21 cellular contexts compared by ENCODE assay signal in the genomic region with DNA sequence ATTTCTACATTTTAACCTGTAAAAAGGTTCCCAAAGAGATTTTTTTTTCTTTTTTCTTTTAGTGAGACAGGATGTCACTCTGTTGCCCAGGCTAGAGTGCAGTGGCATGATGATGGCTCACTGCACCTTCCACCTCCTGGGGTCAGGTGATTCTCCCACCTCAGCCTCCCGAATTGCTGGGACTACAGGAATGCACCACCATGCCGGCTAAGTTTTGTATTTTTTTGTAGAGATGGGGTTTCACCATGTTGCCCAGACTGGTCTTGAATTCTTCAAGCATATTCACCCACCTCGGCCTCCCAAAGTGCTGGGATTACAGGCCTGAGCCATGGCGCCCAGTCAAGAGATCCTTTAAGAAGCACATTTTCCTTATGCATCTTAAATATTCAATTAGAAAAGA. TPM values are rescaled to one million over a fixed set of nuclear protein-coding genes. Genes with fewer than 3 reads are reported as not detected.
DNase-seq lines count a peak whose midpoint lies in the region; ATAC-seq, FAIRE-seq and TF ChIP-seq lines count a peak whose summit lies in the region.
"Had no signal": no experiment of that assay in that cellular context is flagged by ENCODE, and none has a peak within 500 bp of the region (broad histone marks: within the 10 kb centered on the region; RNA-seq: fewer than 3 reads in every experiment).

No MANE protein-coding gene starts in this region.

- CTCF ChIA-PET in activated CD4-positive, alpha-beta memory T cell treated with anti-CD3 and anti-CD28 coated beads, Interleukin-2, amount 10 ng/mL, durations not matched to agents 7 days and 5 days (lab: Charles Lee), result interaction anchor here (0.6 to 6.5 kb wide), 4 partner anchors 10 to 100 kb away, joined by 4 to 44 read pairs (median 6); no protein-coding TSS in a partner anchor

- no peaks in the 10 kb centered on the region for H3K36me3 ChIP-seq in esophagus muscularis mucosa
- H3K36me3 ChIP-seq: prostate gland, thyroid gland had no signal

- ATAC-seq in HG03175 (IDR thresholded peaks at IDR 0.05; ENCODE audit: unreplicated experiment), result no peak
- ATAC-seq: HCT116 had no signal

- H3K27ac ChIP-seq in esophagus muscularis mucosa (replicated peaks in 1 of 4), result no peak overlapping the region
- H3K27ac ChIP-seq: BLaER1 treated with 17β-estradiol and CSF1 and Interleukin-3, amounts not matched to agents 10 nM and 100 nM; prostate gland; thyroid gland had no signal

- H3K9me3 Mint-ChIP-seq in T-helper 2 cell treated with Interferon-gamma antibody and Interleukin-4, amounts not matched to agents 5 μg/mL and 100 μg/mL, for 36 hours, result no peaks in the 10 kb centered on the region
- no peaks in the 10 kb centered on the region for H3K9me3 Mint-ChIP-seq in activated CD4-positive, alpha-beta memory T cell treated with anti-CD3 and anti-CD28 coated beads, Interleukin-2, amount 10 ng/mL, durations not matched to agents 7 days and 5 days
- H3K9me3 Mint-ChIP-seq in immature natural killer cell, result no peaks in the 10 kb centered on the region
- H3K9me3 Mint-ChIP-seq: nephron progenitor cell had no signal

- no peak for TF ChIP-seq EP300 in esophagus muscularis mucosa (IDR thresholded peaks at IDR 0.05)

- H3K27me3 ChIP-seq in esophagus muscularis mucosa, result no peaks in the 10 kb centered on the region
- H3K27me3 ChIP-seq: BLaER1 treated with 17β-estradiol and CSF1 and Interleukin-3, amounts not matched to agents 10 nM and 100 nM; thyroid gland had no signal

- H3K4me1 ChIP-seq in esophagus muscularis mucosa, result no peaks in the 10 kb centered on the region
- H3K4me1 ChIP-seq: prostate gland, thyroid gland had no signal

- no peak overlapping the region for H3K4me3 ChIP-seq in esophagus muscularis mucosa
- H3K4me3 ChIP-seq: BLaER1 treated with 17β-estradiol and CSF1 and Interleukin-3, amounts not matched to agents 10 nM and 100 nM; prostate gland; thyroid gland had no signal

- WGBS in esophagus muscularis mucosa, result 98% methylated on average over 4 of the region's 4 CpGs

- POLR2A ChIA-PET in activated CD4-positive, alpha-beta memory T cell treated with anti-CD3 and anti-CD28 coated beads, Interleukin-2, amount 10 ng/mL, durations not matched to agents 7 days and 5 days (lab: Charles Lee), result interaction anchor here (0.7 to 15.0 kb wide), 4 partner anchors 12 to 100 kb away, joined by 3 to 403 read pairs (median 218); partner anchors contain the start of gene RHOH

- no peak for TF ChIP-seq CTCF in esophagus muscularis mucosa (IDR thresholded peaks at IDR 0.05)

- DNase-seq in T-helper 2 cell treated with Interferon-gamma antibody and Interleukin-4, amounts not matched to agents 5 μg/mL and 100 μg/mL, for 36 hours (ENCODE audit: low spot score), result no peak
- no peak for DNase-seq in T-helper 2 cell
- DNase-seq in GM12891 (ENCODE audit: insufficient read length, low spot score), result no peak
- DNase-seq in activated CD4-positive, alpha-beta memory T cell treated with anti-CD3 and anti-CD28 coated beads, Interleukin-2, amount 10 ng/mL, durations not matched to agents 7 days and 5 days, result no peak
- DNase-seq in immature natural killer cell, result no peak
- DNase-seq in esophagus muscularis mucosa (ENCODE audit: extremely low spot score), result no peak
- no peak for DNase-seq in ureter (ENCODE audit: low spot score)
- DNase-seq: 8988T; activated CD8-positive, alpha-beta memory T cell treated with anti-CD3 and anti-CD28 coated beads, Interleukin-2, amount 50 U/mL, for 48 hours; DMS53; mammary epithelial cell; NCI-H146; NCI-H82; nephron progenitor cell; small intestine; SW 1271; thyroid gland had no signal

- intact Hi-C loops in esophagus muscularis mucosa (cut with DNase I), result no loop called here

- no peaks in the 10 kb centered on the region for H3K9me3 ChIP-seq in esophagus muscularis mucosa
- H3K9me3 ChIP-seq: prostate gland, thyroid gland had no signal

- no peaks in the 10 kb centered on the region for H3K27me3 Mint-ChIP-seq in T-helper 2 cell treated with Interferon-gamma antibody and Interleukin-4, amounts not matched to agents 5 μg/mL and 100 μg/mL, for 36 hours (ENCODE audit: low read depth)
- no peaks in the 10 kb centered on the region for H3K27me3 Mint-ChIP-seq in activated CD4-positive, alpha-beta memory T cell treated with anti-CD3 and anti-CD28 coated beads, Interleukin-2, amount 10 ng/mL, durations not matched to agents 7 days and 5 days
- H3K27me3 Mint-ChIP-seq in immature natural killer cell (ENCODE audit: low read depth in 3 of 3), result peaks cover 2 to 16% (median 4%) of the 10 kb centered on the region in 3 donors

- H3K36me3 Mint-ChIP-seq in T-helper 2 cell treated with Interferon-gamma antibody and Interleukin-4, amounts not matched to agents 5 μg/mL and 100 μg/mL, for 36 hours (ENCODE audit: low read depth), result peaks cover 76% of the 10 kb centered on the region
- H3K36me3 Mint-ChIP-seq in activated CD4-positive, alpha-beta memory T cell treated with anti-CD3 and anti-CD28 coated beads, Interleukin-2, amount 10 ng/mL, durations not matched to agents 7 days and 5 days (ENCODE audit: low read depth), result peaks cover 82% of the 10 kb centered on the region
- peaks cover 7 to 15% (median 11%) of the 10 kb centered on the region in 3 donors for H3K36me3 Mint-ChIP-seq in immature natural killer cell

- peaks cover 80% of the 10 kb centered on the region for H3K4me1 Mint-ChIP-seq in T-helper 2 cell treated with Interferon-gamma antibody and Interleukin-4, amounts not matched to agents 5 μg/mL and 100 μg/mL, for 36 hours (ENCODE audit: low read depth)
- peaks cover 82% of the 10 kb centered on the region for H3K4me1 Mint-ChIP-seq in activated CD4-positive, alpha-beta memory T cell treated with anti-CD3 and anti-CD28 coated beads, Interleukin-2, amount 10 ng/mL, durations not matched to agents 7 days and 5 days
- peaks cover 88 to 100% of the 10 kb centered on the region in 2 donors for H3K4me1 Mint-ChIP-seq in immature natural killer cell

- peak overlapping the region; percentile 79 for H3K4me3 Mint-ChIP-seq in T-helper 2 cell treated with Interferon-gamma antibody and Interleukin-4, amounts not matched to agents 5 μg/mL and 100 μg/mL, for 36 hours
- peak overlapping the region; percentile 69 for H3K4me3 Mint-ChIP-seq in activated CD4-positive, alpha-beta memory T cell treated with anti-CD3 and anti-CD28 coated beads, Interleukin-2, amount 10 ng/mL, durations not matched to agents 7 days and 5 days
- peak overlapping the region in 3 of 5 donors; percentile 7 to 77 (median 50) for H3K4me3 Mint-ChIP-seq in immature natural killer cell
- H3K4me3 Mint-ChIP-seq: nephron progenitor cell had no signal

- peak overlapping the region; percentile 60 for H3K27ac Mint-ChIP-seq in T-helper 2 cell treated with Interferon-gamma antibody and Interleukin-4, amounts not matched to agents 5 μg/mL and 100 μg/mL, for 36 hours
- H3K27ac Mint-ChIP-seq in activated CD4-positive, alpha-beta memory T cell treated with anti-CD3 and anti-CD28 coated beads, Interleukin-2, amount 10 ng/mL, durations not matched to agents 7 days and 5 days, result peak overlapping the region; percentile 85
- peak overlapping the region in 5 of 6 donors; percentile 51 to 88 (median 82) for H3K27ac Mint-ChIP-seq in immature natural killer cell
- H3K27ac Mint-ChIP-seq: nephron progenitor cell had no signal

- FAIRE-seq in GM12891 (lab: Jason Lieb, UNC), result peak; percentile 56

- TF ChIP-seq POLR2A in GM12891 (IDR thresholded peaks at IDR 0.05; ENCODE audit: low read depth, low read length) (no peak), esophagus muscularis mucosa (IDR thresholded peaks at IDR 0.05; ENCODE audit: low read depth) (no peak)

TF ChIP-seq in GM12891, 5 proteins besides CTCF, POLR2A, EP300 and RAD21:
- no peak for TF ChIP-seq POLR2AphosphoS5 (IDR thresholded peaks at IDR 0.05; ENCODE audit: low read depth, low read length)
- no peak for TF ChIP-seq TAF1 (IDR thresholded peaks at IDR 0.05; ENCODE audit: low read depth, low read length)
- TF ChIP-seq SPI1 (IDR thresholded peaks at IDR 0.05; ENCODE audit: low read depth, low read length), result no peak
- no peak for TF ChIP-seq PAX5 (IDR thresholded peaks at IDR 0.05; ENCODE audit: insufficient read depth, low read length, severe bottlenecking)
- no peak for TF ChIP-seq POU2F2 (IDR thresholded peaks at IDR 0.05; ENCODE audit: low read depth, low read length)

RNA-seq across cellular contexts. Expression of gene RHOH, which starts 12.6 kb away (rescaled TPM):
- polyA plus RNA-seq in GM12891 (2012; ENCODE audit: low read depth, missing spikeins), result 58.4 TPM
- total RNA-seq in activated CD4-positive, alpha-beta memory T cell treated with anti-CD3 and anti-CD28 coated beads, Interleukin-2, amount 10 ng/mL, durations not matched to agents 7 days and 5 days, result 100 to 1,000 TPM; 125 to 126 TPM
- polyA plus RNA-seq in immature natural killer cell, result 10 to 100 TPM; 82.0 to 97.6 (median 97.3) TPM
- total RNA-seq in esophagus muscularis mucosa (1 to 10 TPM in 3 of 4 donors, under 1 TPM in 1; 0.13 to 3.6 (median 2.7) TPM), ureter (7.7 TPM)
- total RNA-seq: mammary epithelial cell had no signal
- polyA plus RNA-seq: mammary epithelial cell had no signal

Comparison
In these comparisons a context has a peak if more than half of its experiments do, and no peak if none do; other contexts are left out.
1. RNA of gene RHOH, which starts 12.6 kb away (total RNA-seq): 125 to 126 TPM in activated CD4-positive, alpha-beta memory T cell treated with anti-CD3 and anti-CD28 coated beads, Interleukin-2, amount 10 ng/mL, durations not matched to agents 7 days and 5 days; 7.7 TPM in ureter (single experiment) and 0.13 to 3.6 TPM in esophagus muscularis mucosa; every median in the first group is over 10 times any median in the second.
2. Peak in every context shown above with its lines, with median percentiles within 50 percentile points of each other: H3K27ac Mint-ChIP-seq and H3K4me3 Mint-ChIP-seq.